Comparison of ENCODE assay signal across 11 cellular contexts in genomic region chr18:75205760-75206109, GRCh38. TPM values are rescaled to one million over a fixed set of nuclear protein-coding genes. Genes with fewer than 3 reads are reported as not detected.
A peak's percentile ranks its signal among the peaks of the same experiment; 100 is the strongest.
DNase-seq lines count a peak whose midpoint lies in the region; ATAC-seq, FAIRE-seq and TF ChIP-seq lines count a peak whose summit lies in the region.
"Had no signal": no experiment of that assay in that cellular context is flagged by ENCODE, and none has a peak within 500 bp of the region (broad histone marks: within the 10 kb centered on the region; RNA-seq: fewer than 3 reads in every experiment).

No MANE protein-coding gene starts in this region.

- H3K36me3 Mint-ChIP-seq in stimulated activated naive CD8-positive, alpha-beta T cell treated with anti-CD3 and anti-CD28 coated beads, Interleukin-15, Interleukin-2, amounts not matched to agents 100 ng/mL and 50 ng/mL, for 24 hours (ENCODE audit: low read depth): peaks cover 23% of the 10 kb centered on the region

- no peak for TF ChIP-seq EP300 in GM12878 (IDR thresholded peaks at IDR 0.05; ENCODE audit: borderline replicate concordance in 1 of 2, control insufficient read depth in 1 of 2, low read depth in 2 of 2, low read length in 2 of 2)

- H3K4me2 ChIP-seq in GM12878 (ENCODE audit: control insufficient read depth, insufficient read depth): peak overlapping the region; percentile 76

- RAD21 ChIA-PET in GM12878 (lab: Charles Lee; ENCODE audit: unreplicated experiment): interaction anchor here (0.8 kb wide), 1 partner anchor 33 kb away, joined by 3 read pairs; no protein-coding TSS in a partner anchor

- FAIRE-seq in GM12878 (lab: Jason Lieb, UNC): no peak

- TF ChIP-seq CTCF in GM12878 (IDR thresholded peaks at IDR 0.05 in 2 of 3, conservative IDR thresholded peaks at IDR 0.05 in 1 of 3; ENCODE audit: control insufficient read depth in 2 of 3, extremely low read depth in 1 of 3, insufficient read depth in 1 of 3, low read depth in 3 of 3, low read length in 3 of 3): no peak
- no peak for TF ChIP-seq CTCF in GM13977 (IDR thresholded peaks at IDR 0.05; ENCODE audit: extremely low read depth, insufficient read depth, missing control alignments)
- TF ChIP-seq CTCF in Peyer's patch (IDR thresholded peaks at IDR 0.05): no peak

- SMC1A ChIA-PET in GM12878 (lab: Charles Lee; ENCODE audit: uncharacterized antibody, unreplicated experiment): interaction anchor here (0.7 to 1.6 kb wide), 2 partner anchors 10 to 33 kb away, joined by 3 to 4 read pairs; no protein-coding TSS in a partner anchor

- DNase-seq in stimulated activated naive CD8-positive, alpha-beta T cell treated with anti-CD3 and anti-CD28 coated beads, Interleukin-15, Interleukin-2, amounts not matched to agents 100 U/mL and 50 U/mL, for 24 hours: no peak
- DNase-seq in GM12878 (ENCODE audit: low read depth, low spot score) (no peak), GM13977 (ENCODE audit: low spot score) (no peak), AML-193 (lab: John Stamatoyannopoulos, UW) (no peak), Peyer's patch (no peak)
- no peak for DNase-seq in NK-92 treated with Interleukin-12 subunit alpha and Interleukin-12 subunit beta, amount 100 ng/mL, for 24 hours (lab: John Stamatoyannopoulos, UW)
- DNase-seq: SW 1271 had no signal

- no peaks in the 10 kb centered on the region for H4K20me1 ChIP-seq in GM12878 (ENCODE audit: control insufficient read depth, insufficient read depth)

- no peak for TF ChIP-seq RAD21 in GM12878 (IDR thresholded peaks at IDR 0.05; ENCODE audit: insufficient read depth, low read depth, low read length)

- H3K4me3 Mint-ChIP-seq in stimulated activated naive CD8-positive, alpha-beta T cell treated with anti-CD3 and anti-CD28 coated beads, Interleukin-15, Interleukin-2, amounts not matched to agents 100 ng/mL and 50 ng/mL, for 24 hours: peak overlapping the region; percentile 18

- 73% methylated on average over 7 of the region's 9 CpGs for WGBS in GM12878 (ENCODE audit: insufficient coverage, insufficient replicate concordance, low lambda C conversion rate, missing lambda C conversion rate)

- peaks cover 3% of the 10 kb centered on the region for H3K27me3 Mint-ChIP-seq in stimulated activated naive CD8-positive, alpha-beta T cell treated with anti-CD3 and anti-CD28 coated beads, Interleukin-15, Interleukin-2, amounts not matched to agents 100 ng/mL and 50 ng/mL, for 24 hours

- intact Hi-C loops in GM12878 (cut with micrococcal nuclease; ENCODE audit: unreplicated experiment): loop anchor here (5.0 to 10.0 kb wide), 8 partner anchors 33 to 1279 kb away; partner anchors contain the start of genes CNDP2, FBXO15 and TIMM21

- H3K27ac Mint-ChIP-seq in stimulated activated naive CD8-positive, alpha-beta T cell treated with anti-CD3 and anti-CD28 coated beads, Interleukin-15, Interleukin-2, amounts not matched to agents 100 ng/mL and 50 ng/mL, for 24 hours: no peak overlapping the region
- H3K27ac Mint-ChIP-seq: activated T-helper 2 cell treated with anti-CD3 and anti-CD28 coated beads, Interferon-gamma antibody, Interleukin-2, Interleukin-4, amounts not matched to agents 10 μg/mL and 5 μg/mL and 100 μg/mL, durations not matched to agents 14 hours and 24 hours and 36 hours had no signal

- peaks cover 51% of the 10 kb centered on the region for H3K4me1 Mint-ChIP-seq in stimulated activated naive CD8-positive, alpha-beta T cell treated with anti-CD3 and anti-CD28 coated beads, Interleukin-15, Interleukin-2, amounts not matched to agents 100 ng/mL and 50 ng/mL, for 24 hours (ENCODE audit: low read depth)

- H3K27me3 ChIP-seq in GM12878 (replicated peaks in 1 of 2; ENCODE audit: control insufficient read depth in 2 of 2, insufficient read depth in 2 of 2, low read length in 1 of 2) (no peaks in the 10 kb centered on the region), muscle layer of duodenum (ENCODE audit: low read depth, low read length) (no peaks in the 10 kb centered on the region), Peyer's patch (no peaks in the 10 kb centered on the region)

- H3K9me3 ChIP-seq in GM12878 (replicated peaks; ENCODE audit: control insufficient read depth, insufficient read depth, low read length): no peaks in the 10 kb centered on the region
- H3K9me3 ChIP-seq in muscle layer of duodenum (ENCODE audit: control insufficient read depth in 1 of 2, low read length in 2 of 2): no peaks in the 10 kb centered on the region
- no peaks in the 10 kb centered on the region for H3K9me3 ChIP-seq in Peyer's patch

- H3K36me3 ChIP-seq in GM12878 (ENCODE audit: control insufficient read depth in 2 of 2, insufficient read depth in 2 of 2, low read length in 1 of 2): peaks cover 1 to 3% of the 10 kb centered on the region in 2 experiments; a peak in 2 of 4 replicates
- H3K36me3 ChIP-seq in muscle layer of duodenum (ENCODE audit: control insufficient read depth in 1 of 2, insufficient read depth in 2 of 2, low read length in 2 of 2): peaks cover 0 to 6% of the 10 kb centered on the region in 2 donors
- peaks cover 0 to 8% (median 0%) of the 10 kb centered on the region in 3 donors for H3K36me3 ChIP-seq in Peyer's patch

- peaks cover 49% of the 10 kb centered on the region for H3K79me2 ChIP-seq in GM12878 (ENCODE audit: control insufficient read depth, insufficient read depth, low read length)

- no peak overlapping the region for H2AFZ ChIP-seq in GM12878 (ENCODE audit: control insufficient read depth, low read depth, low read length)

- peak overlapping the region; percentile 53; the same call in 1 of the 2 replicates for H3K9ac ChIP-seq in GM12878 (ENCODE audit: control insufficient read depth, insufficient read depth, low read length)

- CTCF ChIA-PET in GM12878 (lab: Yijun Ruan, JAX): interaction anchor here (1.1 kb wide), 1 partner anchor 33 kb away, joined by 4 read pairs; no protein-coding TSS in a partner anchor

- in situ Hi-C loops in GM12878 (cut with MboI) (loop anchor here (25.0 kb wide), 1 partner anchor 1907 kb away; no protein-coding TSS in a partner anchor), GM13977 (cut with MboI; ENCODE audit: low pct_unique_long_range_greater_than_20kb, low sequenced_read_pairs, unreplicated experiment) (no loop called here)

- H3K4me3 ChIP-seq in GM12878 (peak overlapping the region; percentile 96; the same call in 1 of the 2 replicates), muscle layer of duodenum (ENCODE audit: low read depth in 1 of 2, low read length in 2 of 2) (peak overlapping the region; percentile 2 to 75), Peyer's patch (peak overlapping the region in 1 of 4 donors; percentile 53)

- no peak for TF ChIP-seq POLR2A in GM12878 (IDR thresholded peaks at IDR 0.05; ENCODE audit: low read depth, low read length)
- TF ChIP-seq POLR2A in Peyer's patch (IDR thresholded peaks at IDR 0.05): no peak

- no peaks in the 10 kb centered on the region for H3K9me3 Mint-ChIP-seq in stimulated activated naive CD8-positive, alpha-beta T cell treated with anti-CD3 and anti-CD28 coated beads, Interleukin-15, Interleukin-2, amounts not matched to agents 100 ng/mL and 50 ng/mL, for 24 hours
- H3K9me3 Mint-ChIP-seq: activated T-helper 2 cell treated with anti-CD3 and anti-CD28 coated beads, Interferon-gamma antibody, Interleukin-2, Interleukin-4, amounts not matched to agents 10 μg/mL and 5 μg/mL and 100 μg/mL, durations not matched to agents 14 hours and 24 hours and 36 hours had no signal

- H3K27ac ChIP-seq in GM12878 (ENCODE audit: control insufficient read depth, insufficient read depth) (no peak overlapping the region), muscle layer of duodenum (ENCODE audit: low read length) (peak overlapping the region; percentile 49), Peyer's patch (peak overlapping the region in 1 of 4 donors; percentile 63)

- ATAC-seq in stimulated activated naive CD8-positive, alpha-beta T cell treated with anti-CD3 and anti-CD28 coated beads, Interleukin-15, Interleukin-2, amounts not matched to agents 100 U/mL and 50 U/mL, for 24 hours: no peak
- ATAC-seq in GM12878: no peak
- ATAC-seq: esophagus mucosa had no signal

- POLR2A ChIA-PET in GM12878 (lab: Charles Lee): no interaction called here

- BruUV-seq in GM12878 (replicated peaks; lab: Mats Ljungman, UMichigan): no TSS peak

- H3K4me1 ChIP-seq in GM12878 (ENCODE audit: control insufficient read depth, insufficient read depth, low read length) (no peaks in the 10 kb centered on the region), muscle layer of duodenum (ENCODE audit: control insufficient read depth in 1 of 2, insufficient read depth in 2 of 2, low read length in 2 of 2) (peaks cover 8 to 33% of the 10 kb centered on the region in 2 donors), Peyer's patch (peaks cover 0 to 38% (median 7%) of the 10 kb centered on the region in 4 donors)

RNA-seq across cellular contexts. Expression of gene PTGR3, which starts 3.2 kb away (rescaled TPM):
- total RNA-seq in GM12878 (2013; cell fraction: nucleolus; rRNA removed): 18.9 and 21.4 TPM in 2 replicates
- total RNA-seq in GM12878 (2014; rRNA removed) (8.7 and 15.1 TPM in 2 replicates), GM12878 (2014; rRNA removed; fragmentation: Illumina TruSeq; extraction: Trizol) (12.2 and 13.2 TPM in 2 replicates), GM12878 (2021) (44.9 and 45.1 TPM in 2 replicates), Peyer's patch (10 to 100 TPM; 19.6 to 24.1 (median 20.8) TPM)
- polyA plus RNA-seq in GM12878 (2011; ENCODE audit: low read depth): 7.0 TPM
- polyA plus RNA-seq in GM12878 (2011; rRNA removed) (63.9 and 69.8 TPM in 2 replicates), GM12878 (2014; fragmentation: Illumina TruSeq; extraction: Trizol) (29.5 and 30.4 TPM in 2 replicates), GM12878 (2014; fragmentation: Nextera tagmentation; extraction: Ambion mirVana) (1 to 10 TPM; 6.2 to 8.8 TPM), GM12878 (2014; rRNA removed) (29.2 and 34.8 TPM in 2 replicates), GM12878 (2016; fragmentation: Nextera tagmentation; extraction: Ambion mirVana) (10 to 100 TPM; 21.8 to 22.0 TPM)
- polyA plus RNA-seq in GM12878 (2011; cell fraction: cytosol; rRNA removed): 52.5 and 53.4 TPM in 2 replicates
- polyA plus RNA-seq in GM12878 (2011; cell fraction: nucleus; rRNA removed): 87.8 and 88.3 TPM in 2 replicates
- polyA plus RNA-seq in GM12878 (2012): 16.7 and 18.1 TPM in 2 replicates
- 57.6 and 90.8 TPM in 2 replicates for polyA minus RNA-seq in GM12878 (2011; rRNA and poly(A)+ RNA removed)
- 15.9 and 22.5 TPM in 2 replicates for polyA minus RNA-seq in GM12878 (2011; cell fraction: cytosol; rRNA and poly(A)+ RNA removed)
- polyA minus RNA-seq in GM12878 (2011; cell fraction: nucleus; rRNA and poly(A)+ RNA removed): 34.7 and 50.0 TPM in 2 replicates

RNA-seq across cellular contexts. Expression of gene TSHZ1, which starts 4.9 kb away (rescaled TPM):
- 7.5 TPM in 2 replicates for total RNA-seq in GM12878 (2013; cell fraction: nucleolus; rRNA removed)
- total RNA-seq in GM12878 (2014; rRNA removed) (8.3 and 8.7 TPM in 2 replicates), GM12878 (2014; rRNA removed; fragmentation: Illumina TruSeq; extraction: Trizol) (5.8 and 6.2 TPM in 2 replicates), GM12878 (2021) (14.0 and 15.2 TPM in 2 replicates), Peyer's patch (10 to 100 TPM; 12.4 to 34.8 (median 28.4) TPM)
- 2.4 TPM for polyA plus RNA-seq in GM12878 (2011; ENCODE audit: low read depth)
- polyA plus RNA-seq in GM12878 (2011; rRNA removed) (2.8 and 4.0 TPM in 2 replicates), GM12878 (2014; fragmentation: Illumina TruSeq; extraction: Trizol) (5.3 and 7.1 TPM in 2 replicates), GM12878 (2014; fragmentation: Nextera tagmentation; extraction: Ambion mirVana) (1 to 10 TPM; 2.2 to 2.9 TPM), GM12878 (2014; rRNA removed) (6.7 and 7.9 TPM in 2 replicates), GM12878 (2016; fragmentation: Nextera tagmentation; extraction: Ambion mirVana) (1 to 10 TPM; 2.4 to 2.8 TPM)
- 4.4 and 4.8 TPM in 2 replicates for polyA plus RNA-seq in GM12878 (2011; cell fraction: cytosol; rRNA removed)
- 5.2 and 7.7 TPM in 2 replicates for polyA plus RNA-seq in GM12878 (2011; cell fraction: nucleus; rRNA removed)
- 4.3 and 5.1 TPM in 2 replicates for polyA plus RNA-seq in GM12878 (2012)
- polyA minus RNA-seq in GM12878 (2011; rRNA and poly(A)+ RNA removed): 4.9 and 6.4 TPM in 2 replicates
- polyA minus RNA-seq in GM12878 (2011; cell fraction: cytosol; rRNA and poly(A)+ RNA removed): 5.1 and 5.2 TPM in 2 replicates
- polyA minus RNA-seq in GM12878 (2011; cell fraction: nucleus; rRNA and poly(A)+ RNA removed): 4.1 and 7.7 TPM in 2 replicates
